In genomic region chr13:91609353-91609752, GRCh38 we compare ENCODE assay signal across 21 cellular contexts.
A peak's percentile ranks its signal among the peaks of the same experiment; 100 is the strongest.
DNase-seq lines count a peak whose midpoint lies in the region; ATAC-seq and TF ChIP-seq lines count a peak whose summit lies in the region.
"Had no signal": no experiment of that assay in that cellular context is flagged by ENCODE, and none has a peak within 500 bp of the region (broad histone marks: within the 10 kb centered on the region; RNA-seq: fewer than 3 reads in every experiment).

No MANE protein-coding gene starts in this region.

- H3K27me3 Mint-ChIP-seq in natural killer cell (ENCODE audit: low read depth in 2 of 2) = no peaks in the 10 kb centered on the region
- H3K27me3 Mint-ChIP-seq: activated CD4-positive, alpha-beta memory T cell treated with anti-CD3 and anti-CD28 coated beads for 36 hours; activated naive CD8-positive, alpha-beta T cell treated with anti-CD3 and anti-CD28 coated beads for 36 hours; CD4-positive, alpha-beta memory T cell; naive B cell had no signal

- TF ChIP-seq CTCF in left ventricle myocardium inferior (IDR thresholded peaks at IDR 0.05; ENCODE audit: borderline replicate concordance) (no peak), fibroblast of pulmonary artery (IDR thresholded peaks at IDR 0.05; ENCODE audit: low read length, missing control alignments) (no peak), natural killer cell (IDR thresholded peaks at IDR 0.05) (no peak)

- no peak overlapping the region for H3K4me3 ChIP-seq in left ventricle myocardium inferior
- no peak overlapping the region for H3K4me3 ChIP-seq in fibroblast of pulmonary artery (replicated peaks; ENCODE audit: low read depth, low read length)
- H3K4me3 ChIP-seq: Peyer's patch had no signal

- intact Hi-C loops in Right ventricle myocardium superior (cut with DNase I) (no loop called here), left ventricle myocardium inferior (cut with micrococcal nuclease) (no loop called here), natural killer cell (cut with micrococcal nuclease) (no loop called here)

- no peaks in the 10 kb centered on the region for H3K36me3 ChIP-seq in left ventricle myocardium inferior
- H3K36me3 ChIP-seq: Peyer's patch had no signal

- H3K4me1 Mint-ChIP-seq in natural killer cell = no peaks in the 10 kb centered on the region
- H3K4me1 Mint-ChIP-seq: activated naive CD8-positive, alpha-beta T cell treated with anti-CD3 and anti-CD28 coated beads for 36 hours; CD4-positive, alpha-beta memory T cell; endodermal cell; naive B cell had no signal

- no peaks in the 10 kb centered on the region for H3K36me3 Mint-ChIP-seq in natural killer cell
- H3K36me3 Mint-ChIP-seq: activated CD4-positive, alpha-beta memory T cell treated with anti-CD3 and anti-CD28 coated beads for 36 hours; activated naive CD8-positive, alpha-beta T cell treated with anti-CD3 and anti-CD28 coated beads for 36 hours; CD4-positive, alpha-beta memory T cell; naive B cell had no signal

- ATAC-seq in Right ventricle myocardium superior (ENCODE audit: poor library complexity) (peak; percentile 18), natural killer cell (no peak)
- ATAC-seq: activated T-cell treated with anti-CD3 and anti-CD28 coated beads, Interleukin-2, amount 50 U/mL, for 4 hours had no signal

- no peaks in the 10 kb centered on the region for H3K4me1 ChIP-seq in left ventricle myocardium inferior
- H3K4me1 ChIP-seq: Peyer's patch had no signal

- H3K9me3 Mint-ChIP-seq in natural killer cell = peaks cover 10% of the 10 kb centered on the region in 2 donors
- H3K9me3 Mint-ChIP-seq: activated CD4-positive, alpha-beta memory T cell treated with anti-CD3 and anti-CD28 coated beads for 36 hours had no signal

- H3K9me3 ChIP-seq in left ventricle myocardium inferior (replicated peaks) = peaks cover 4% of the 10 kb centered on the region
- H3K9me3 ChIP-seq: Peyer's patch had no signal

- no peak overlapping the region for H3K27ac ChIP-seq in left ventricle myocardium inferior (replicated peaks)
- H3K27ac ChIP-seq: Peyer's patch had no signal

- H3K27me3 ChIP-seq in left ventricle myocardium inferior (ENCODE audit: low read depth) = no peaks in the 10 kb centered on the region
- H3K27me3 ChIP-seq: Peyer's patch had no signal

- H3K4me3 Mint-ChIP-seq in natural killer cell = no peak overlapping the region
- H3K4me3 Mint-ChIP-seq: activated CD4-positive, alpha-beta memory T cell treated with anti-CD3 and anti-CD28 coated beads for 36 hours; activated naive CD8-positive, alpha-beta T cell treated with anti-CD3 and anti-CD28 coated beads for 36 hours; activated T-cell treated with anti-CD3 and anti-CD28 coated beads, Interleukin-2, amount 50 U/mL, for 4 hours; CD4-positive, alpha-beta memory T cell; endodermal cell; naive B cell had no signal

- no peak overlapping the region for H3K27ac Mint-ChIP-seq in natural killer cell
- H3K27ac Mint-ChIP-seq: activated CD4-positive, alpha-beta memory T cell treated with anti-CD3 and anti-CD28 coated beads for 36 hours; activated naive CD8-positive, alpha-beta T cell treated with anti-CD3 and anti-CD28 coated beads for 36 hours; CD4-positive, alpha-beta memory T cell; endodermal cell; naive B cell had no signal

- DNase-seq in Right ventricle myocardium superior = no peak
- no peak for DNase-seq in left ventricle myocardium inferior
- DNase-seq in SK-N-DZ (ENCODE audit: low spot score) = peak; percentile 91
- peak; percentile 6 for DNase-seq in fibroblast of pulmonary artery (ENCODE audit: low read depth)
- DNase-seq in stromal cell of bone marrow (ENCODE audit: low read depth) = peak; percentile 2
- no peak for DNase-seq in natural killer cell
- DNase-seq in UCSD-AML1 (lab: John Stamatoyannopoulos, UW; ENCODE audit: unreplicated experiment) = no peak
- DNase-seq in NCI-H1092 (lab: John Stamatoyannopoulos, UW) = no peak
- DNase-seq: ACHN; activated CD4-positive, alpha-beta memory T cell treated with anti-CD3 and anti-CD28 coated beads for 36 hours; activated naive CD8-positive, alpha-beta T cell treated with anti-CD3 and anti-CD28 coated beads for 36 hours; activated T-cell treated with anti-CD3 and anti-CD28 coated beads, Interleukin-2, amount 50 U/mL, for 4 hours; cerebellar nuclear complex; endodermal cell; Kasumi-1; naive B cell; NCI-H1436 treated with DMSO at 0.1 percent for 48 hours; NCI-H510A treated with DMSO at 0.1 percent for 48 hours; Peyer's patch; SW 1271 had no signal

Comparison
In these comparisons a context has a peak if more than half of its experiments do, and no peak if none do; other contexts are left out.
1. DNase-seq: peak in SK-N-DZ (single experiment), fibroblast of pulmonary artery (single experiment) and stromal cell of bone marrow (single experiment); none in Right ventricle myocardium superior (single experiment), left ventricle myocardium inferior (single experiment), natural killer cell (single experiment), UCSD-AML1 (single experiment) and NCI-H1092 (single experiment).